23 cellular contexts compared by ENCODE assay signal in genomic region chr3:131038326-131038725, GRCh38.
"Had no signal": no experiment of that assay in that cellular context is flagged by ENCODE, and none has a peak within 500 bp of the region (broad histone marks: within the 10 kb centered on the region; RNA-seq: fewer than 3 reads in every experiment).

No MANE protein-coding gene starts in this region.

- H3K4me3 ChIP-seq: coronary artery, hepatocyte, left ventricle myocardium inferior, lower lobe of right lung, neural progenitor cell, ovary, right atrium auricular region, sigmoid colon had no signal

- H3K9me3 ChIP-seq: left ventricle myocardium inferior, lower lobe of right lung, ovary, right atrium auricular region, sigmoid colon had no signal

- H3K27me3 ChIP-seq: hepatocyte, neural progenitor cell, ovary, right atrium auricular region, sigmoid colon had no signal

- H3K4me2 ChIP-seq: hepatocyte, neural progenitor cell had no signal

- ATAC-seq: left cardiac atrium; lower lobe of right lung; natural killer cell treated with Interleukin-12 subunit alpha and Interleukin-12 subunit beta and Interleukin-15 and Interleukin-18, amount 100 ng/mL, for 72 hours had no signal

- DNase-seq: effector CD4-positive, alpha-beta T cell; endodermal cell; erythroblast; foreskin melanocyte; head of caudate nucleus; kidney; left cardiac atrium; left ventricle myocardium inferior; lower lobe of right lung; midbrain; nucleus accumbens; ovary; sigmoid colon; small intestine; stimulated activated CD4-positive, alpha-beta T cell treated with anti-CD3 and anti-CD28 coated beads, Interleukin-12 subunit alpha, Interleukin-12 subunit beta, amount 100 ng/mL, for 4 hours; stimulated activated naive CD4-positive, alpha-beta T cell treated with Interleukin-2 at 50 U/mL for 16 hours; trophoblast cell had no signal

- H3K79me2 ChIP-seq: hepatocyte had no signal

- H3K27ac ChIP-seq: coronary artery, hepatocyte, left ventricle myocardium inferior, lower lobe of right lung, neural progenitor cell, ovary, right atrium auricular region, sigmoid colon had no signal

- H3K4me1 ChIP-seq: left ventricle myocardium inferior, lower lobe of right lung, right atrium auricular region had no signal

- H2AFZ ChIP-seq: hepatocyte, neural progenitor cell had no signal

- FAIRE-seq: endothelial cell of umbilical vein, kidney, small intestine had no signal

- H3K36me3 ChIP-seq: left ventricle myocardium inferior, lower lobe of right lung, neural progenitor cell, ovary, right atrium auricular region, sigmoid colon had no signal

- H3K9ac ChIP-seq: neural progenitor cell had no signal
